7 cellular contexts compared by ENCODE assay signal in the genomic region with DNA sequence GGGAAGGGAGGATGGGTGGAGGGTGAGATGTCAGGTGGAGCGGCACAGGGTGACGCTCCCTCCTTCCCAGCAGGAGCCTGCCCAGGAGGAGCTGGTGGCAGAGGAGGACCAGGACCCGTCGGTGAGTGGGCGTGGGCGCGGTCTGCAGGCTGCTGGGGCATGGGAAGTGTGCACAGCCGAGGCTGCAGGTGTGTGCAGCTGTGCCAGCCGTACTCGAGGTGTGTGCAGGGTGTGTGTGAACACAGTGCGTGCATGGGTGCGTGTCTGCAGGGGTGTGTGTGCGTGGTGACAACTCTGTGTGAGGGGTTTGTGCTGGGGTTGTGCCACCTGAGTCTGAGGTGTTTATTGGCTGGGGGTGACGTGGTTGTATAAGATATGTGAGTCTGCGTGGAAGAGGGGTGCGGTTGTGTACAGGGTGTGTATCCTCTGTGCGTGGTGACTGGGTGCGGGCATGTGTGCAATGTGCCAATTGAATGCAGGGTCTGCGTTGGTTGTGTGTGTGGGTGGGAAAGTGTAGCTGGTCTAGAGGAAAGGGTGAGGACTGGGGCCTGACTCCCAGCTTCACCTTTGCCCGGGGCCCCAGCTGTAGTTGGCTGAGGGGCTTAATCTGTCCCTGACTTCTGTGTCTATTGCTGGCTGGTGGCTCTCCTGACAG. TPM values are rescaled to one million over a fixed set of nuclear protein-coding genes. Genes with fewer than 3 reads are reported as not detected.
DNase-seq lines count a peak whose midpoint lies in the region; ATAC-seq and TF ChIP-seq lines count a peak whose summit lies in the region.

No MANE protein-coding gene starts in this region.

- no peak for TF ChIP-seq POLR2A in body of pancreas (IDR thresholded peaks at IDR 0.05)

- peak overlapping the region; percentile 32 for H3K4me3 ChIP-seq in RWPE2 (ENCODE audit: severe bottlenecking)
- H3K4me3 ChIP-seq in body of pancreas: peak overlapping the region; percentile 36 to 81

- H3K27me3 ChIP-seq in RWPE2 (ENCODE audit: insufficient read depth, poor library complexity, severe bottlenecking) (no peaks in the 10 kb centered on the region), body of pancreas (no peaks in the 10 kb centered on the region), layer of hippocampus (ENCODE audit: control insufficient read depth, insufficient read depth, low read length) (no peaks in the 10 kb centered on the region)

- H3K4me1 ChIP-seq in RWPE2 (ENCODE audit: insufficient read depth, poor library complexity, severe bottlenecking): no peaks in the 10 kb centered on the region
- peaks cover 17% of the 10 kb centered on the region for H3K4me1 ChIP-seq in body of pancreas

- no peak for DNase-seq in RWPE2 (ENCODE audit: low spot score)
- DNase-seq in body of pancreas: peak in 3 of 4 donors; percentile 24 to 39 (median 37)
- peak; percentile 50 for DNase-seq in stimulated activated CD4-positive, alpha-beta T cell treated with anti-CD3 and anti-CD28 coated beads, Interleukin-4, amount 100 ng/mL, for 1 hour
- DNase-seq in middle frontal gyrus (ENCODE audit: extremely low spot score, low spot score): no peak
- DNase-seq in HT-29 (ENCODE audit: low spot score): no peak

- no peak for TF ChIP-seq CTCF in RWPE2 (IDR thresholded peaks at IDR 0.05; ENCODE audit: poor library complexity, severe bottlenecking)
- no peak for TF ChIP-seq CTCF in body of pancreas (IDR thresholded peaks at IDR 0.05)

- H3K9me3 ChIP-seq in RWPE2 (ENCODE audit: severe bottlenecking) (no peaks in the 10 kb centered on the region), body of pancreas (no peaks in the 10 kb centered on the region)

- peak; percentile 44 for ATAC-seq in RWPE2 (ENCODE audit: low read depth)
- ATAC-seq in body of pancreas: peak; percentile 69
- ATAC-seq in HG02678 (IDR thresholded peaks at IDR 0.05; ENCODE audit: unreplicated experiment): no peak

- peak overlapping the region; percentile 39 for H3K27ac ChIP-seq in RWPE2 (ENCODE audit: poor library complexity, severe bottlenecking)
- H3K27ac ChIP-seq in body of pancreas: peak overlapping the region; percentile 62 to 86 (median 74)
- peak overlapping the region; percentile 94 for H3K27ac ChIP-seq in layer of hippocampus (ENCODE audit: low read depth, low read length)

- intact Hi-C loops in body of pancreas (cut with DNase I): no loop called here

- WGBS in body of pancreas, 2 donors: 30 to 49% methylated on average over 14 to 20 of the region's 20 CpGs

- no peaks in the 10 kb centered on the region for H3K36me3 ChIP-seq in RWPE2 (ENCODE audit: low read depth)
- H3K36me3 ChIP-seq in body of pancreas (replicated peaks in 1 of 2; ENCODE audit: insufficient read depth in 1 of 2, low read depth in 2 of 2): no peaks in the 10 kb centered on the region

RNA-seq across cellular contexts. Expression of a gene that starts 0.7 kb away (rescaled TPM):
- 10 to 100 TPM; 32.2 to 48.8 TPM for total RNA-seq in body of pancreas
- not detected in 2 replicates for total RNA-seq in HT-29 (2014; rRNA removed; shearing (Covaris generic))

RNA-seq across cellular contexts. Expression of a gene that starts 9.0 kb away (rescaled TPM):
- 10 to 100 TPM; 11.9 to 18.8 TPM for total RNA-seq in body of pancreas
- 15.6 and 19.1 TPM in 2 replicates for total RNA-seq in HT-29 (2014; rRNA removed; shearing (Covaris generic))

RNA-seq across cellular contexts. Expression of a gene that starts 12.2 kb away (rescaled TPM):
- total RNA-seq in body of pancreas: 10 to 100 TPM; 25.7 to 28.0 TPM
- 73.2 and 74.3 TPM in 2 replicates for total RNA-seq in HT-29 (2014; rRNA removed; shearing (Covaris generic))

RNA-seq across cellular contexts. Expression of a gene that starts 29.9 kb away (rescaled TPM):
- total RNA-seq in body of pancreas: 10 to 100 TPM in 1 of 2 donors, 1 to 10 TPM in 1; 4.3 to 14.8 TPM
- total RNA-seq in HT-29 (2014; rRNA removed; shearing (Covaris generic)): 4.0 and 6.6 TPM in 2 replicates

RNA-seq across cellular contexts. Expression of a gene that starts 34.1 kb away (rescaled TPM):
- total RNA-seq in body of pancreas: 10 to 100 TPM; 27.0 to 37.6 TPM
- 79.8 and 81.4 TPM in 2 replicates for total RNA-seq in HT-29 (2014; rRNA removed; shearing (Covaris generic))

Comparison
In these comparisons a context has a peak if more than half of its experiments do, and no peak if none do; other contexts are left out.
1. DNase-seq: peak in body of pancreas (3 of 4) and stimulated activated CD4-positive, alpha-beta T cell treated with anti-CD3 and anti-CD28 coated beads, Interleukin-4, amount 100 ng/mL, for 1 hour (single experiment); none in RWPE2 (single experiment), middle frontal gyrus (single experiment) and HT-29 (single experiment).
2. H3K27ac ChIP-seq: peak in every context shown above with its lines; median percentile 94 in layer of hippocampus; 74 in body of pancreas; 39 in RWPE2.
3. RNA of a gene that starts 0.7 kb away (total RNA-seq): 32.2 to 48.8 TPM in body of pancreas; not detected in HT-29; every median in the first group is over 10 times any median in the second.